ENCODE assay signal across 27 cellular contexts in the genomic region with DNA sequence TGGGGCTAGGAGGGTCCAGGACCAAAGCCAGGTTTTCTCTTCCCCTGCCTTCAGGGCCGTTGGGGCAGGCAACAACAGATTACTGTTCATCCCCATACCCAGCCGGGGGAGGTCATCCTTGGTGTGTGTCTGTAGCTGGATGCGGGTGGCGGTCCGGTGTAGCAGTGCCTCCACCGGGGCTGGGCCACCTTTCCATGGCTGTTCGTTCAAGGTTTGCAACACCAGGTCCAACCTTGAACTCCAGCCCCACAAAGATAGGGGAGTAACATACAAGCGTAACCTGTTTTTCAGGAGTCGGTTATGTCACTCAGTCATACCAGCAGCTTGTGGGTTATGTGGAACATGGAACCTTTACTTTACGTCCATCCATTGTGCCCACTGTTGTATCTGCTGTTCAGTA.
"Had no signal": no experiment of that assay in that cellular context is flagged by ENCODE, and none has a peak within 500 bp of the region (broad histone marks: within the 10 kb centered on the region; RNA-seq: fewer than 3 reads in every experiment).

No MANE protein-coding gene starts in this region.

- H3K9me3 Mint-ChIP-seq: dendritic cell treated with granulocyte-macrophage colony-stimulating factor and Interleukin-4, amounts not matched to agents 40 ng/mL and 50 ng/mL, for 4 days; effector memory CD8-positive, alpha-beta T cell; endodermal cell had no signal

- ATAC-seq: effector memory CD8-positive, alpha-beta T cell; gastrocnemius medialis; heart right ventricle; left colon; left lobe of liver; left ventricle myocardium superior; lower lobe of right lung had no signal

- H3K4me3 ChIP-seq: colonic mucosa, esophagus squamous epithelium, gastrocnemius medialis, heart right ventricle, lower lobe of right lung had no signal

- H3K9me3 ChIP-seq: colonic mucosa, esophagus squamous epithelium, gastrocnemius medialis, heart right ventricle, lower lobe of right lung had no signal

- H3K36me3 ChIP-seq: colonic mucosa, esophagus squamous epithelium, gastrocnemius medialis, heart right ventricle, lower lobe of right lung had no signal

- DNase-seq: cerebellar nuclear complex; colonic mucosa; cortex of kidney; effector CD8-positive, alpha-beta T cell; effector memory CD8-positive, alpha-beta T cell; endodermal cell; esophagus squamous epithelium; foreskin fibroblast; foreskin melanocyte; gastrocnemius medialis; glutamatergic neuron; head of caudate nucleus; heart right ventricle; hippocampal formation; kidney; kidney glomerular epithelial cell; left ventricle myocardium superior; lower lobe of right lung; mammary epithelial cell; mesendoderm; midbrain had no signal

- H3K27me3 ChIP-seq: colonic mucosa, gastrocnemius medialis, heart right ventricle had no signal

- H3K27ac Mint-ChIP-seq: dendritic cell treated with granulocyte-macrophage colony-stimulating factor and Interleukin-4, amounts not matched to agents 40 ng/mL and 50 ng/mL, for 4 days; effector memory CD8-positive, alpha-beta T cell; endodermal cell; memory B cell had no signal

- H3K27ac ChIP-seq: esophagus squamous epithelium, gastrocnemius medialis, heart right ventricle, lower lobe of right lung had no signal

- H3K4me3 Mint-ChIP-seq: dendritic cell treated with granulocyte-macrophage colony-stimulating factor and Interleukin-4, amounts not matched to agents 40 ng/mL and 50 ng/mL, for 4 days; effector memory CD8-positive, alpha-beta T cell; endodermal cell; memory B cell had no signal

- H3K27me3 Mint-ChIP-seq: effector memory CD8-positive, alpha-beta T cell had no signal

- FAIRE-seq: endometrium, islet of Langerhans, kidney had no signal

- H3K4me1 Mint-ChIP-seq: endodermal cell, memory B cell had no signal

- H3K4me1 ChIP-seq: colonic mucosa, gastrocnemius medialis, heart right ventricle, lower lobe of right lung had no signal
